In genomic region chr10:50653142-50653541, GRCh38 we compare ENCODE assay signal across 8 cellular contexts. TPM values are rescaled to one million over a fixed set of nuclear protein-coding genes. Genes with fewer than 3 reads are reported as not detected.
DNase-seq lines count a peak whose midpoint lies in the region; ATAC-seq, FAIRE-seq and TF ChIP-seq lines count a peak whose summit lies in the region.

No MANE protein-coding gene starts in this region.

- H2AFZ ChIP-seq in GM12878 (ENCODE audit: control insufficient read depth, low read depth, low read length): peak overlapping the region; percentile 59

- H3K4me1 ChIP-seq in GM12878 (ENCODE audit: control insufficient read depth, insufficient read depth, low read length) (peaks cover 28% of the 10 kb centered on the region), upper lobe of left lung (peaks cover 0 to 14% (median 1%) of the 10 kb centered on the region in 4 donors)

- no peaks in the 10 kb centered on the region for H3K79me2 ChIP-seq in GM12878 (ENCODE audit: control insufficient read depth, insufficient read depth, low read length)

- H3K27ac ChIP-seq in GM12878 (ENCODE audit: control insufficient read depth, insufficient read depth): no peak overlapping the region
- H3K27ac ChIP-seq in upper lobe of left lung: no peak overlapping the region

- no peaks in the 10 kb centered on the region for H3K36me3 ChIP-seq in GM12878 (ENCODE audit: control insufficient read depth in 2 of 2, insufficient read depth in 2 of 2, low read length in 1 of 2)
- no peaks in the 10 kb centered on the region for H3K36me3 ChIP-seq in upper lobe of left lung

- no peaks in the 10 kb centered on the region for H4K20me1 ChIP-seq in GM12878 (ENCODE audit: control insufficient read depth, insufficient read depth)

- no peaks in the 10 kb centered on the region for H3K9me3 ChIP-seq in GM12878 (replicated peaks; ENCODE audit: control insufficient read depth, insufficient read depth, low read length)
- no peaks in the 10 kb centered on the region for H3K9me3 ChIP-seq in upper lobe of left lung

- ATAC-seq in GM12878 (peak; percentile 27), upper lobe of left lung (ENCODE audit: low FRiP score in 2 of 2) (peak in 1 of 2 donors; percentile 66)

- H3K4me3 ChIP-seq in GM12878 (no peak overlapping the region), upper lobe of left lung (no peak overlapping the region)

- H3K27me3 ChIP-seq in GM12878 (replicated peaks in 1 of 2; ENCODE audit: control insufficient read depth in 2 of 2, insufficient read depth in 2 of 2, low read length in 1 of 2) (no peaks in the 10 kb centered on the region), upper lobe of left lung (no peaks in the 10 kb centered on the region)

- FAIRE-seq in GM12878 (lab: Jason Lieb, UNC) (no peak), islet of Langerhans (lab: Jason Lieb, UNC) (peak; percentile 95)

- peak; percentile 45 for TF ChIP-seq RAD21 in GM12878 (IDR thresholded peaks at IDR 0.05; ENCODE audit: insufficient read depth, low read depth, low read length)

- TF ChIP-seq POLR2A in GM12878 (IDR thresholded peaks at IDR 0.05; ENCODE audit: low read depth, low read length) (no peak), upper lobe of left lung (IDR thresholded peaks at IDR 0.05) (no peak)

- CTCF ChIA-PET in GM12878 (lab: Yijun Ruan, JAX): interaction anchor here (0.7 to 2.1 kb wide), 22 partner anchors 9 to 305 kb away, joined by 3 to 8 read pairs (median 4); partner anchors contain the start of gene SGMS1

- in situ Hi-C loops in GM12878 (cut with MboI): loop anchor here (10.0 kb wide), 1 partner anchor 1042 kb away; the partner anchor contains the start of gene CSTF2T

- intact Hi-C loops in GM12878 (cut with micrococcal nuclease; ENCODE audit: unreplicated experiment): no loop called here

- BruUV-seq in GM12878 (replicated peaks; lab: Mats Ljungman, UMichigan): no TSS peak

- no peak overlapping the region for H3K9ac ChIP-seq in GM12878 (ENCODE audit: control insufficient read depth, insufficient read depth, low read length)

- peak; percentile 16 to 66 (median 53); a peak in 4 of 6 replicates for TF ChIP-seq CTCF in GM12878 (IDR thresholded peaks at IDR 0.05 in 2 of 3, conservative IDR thresholded peaks at IDR 0.05 in 1 of 3; ENCODE audit: control insufficient read depth in 2 of 3, extremely low read depth in 1 of 3, insufficient read depth in 1 of 3, low read depth in 3 of 3, low read length in 3 of 3)
- TF ChIP-seq CTCF in upper lobe of left lung (IDR thresholded peaks at IDR 0.05): peak; percentile 19 to 52 (median 40)

- peak; percentile 11 for DNase-seq in stimulated activated CD8-positive, alpha-beta memory T cell treated with anti-CD3 and anti-CD28 coated beads, Interleukin-15, amount 100 ng/mL, for 1 hour (ENCODE audit: low read depth)
- DNase-seq in stimulated activated CD8-positive, alpha-beta memory T cell treated with anti-CD3 and anti-CD28 coated beads, Interleukin-4, amount 100 ng/mL, for 48 hours: no peak
- peak; percentile 16 for DNase-seq in HuH-7 (ENCODE audit: low spot score)
- no peak for DNase-seq in GM12878 (ENCODE audit: low read depth, low spot score)
- no peak for DNase-seq in upper lobe of left lung
- DNase-seq in NCI-H226: no peak
- DNase-seq in retina: no peak

- SMC1A ChIA-PET in GM12878 (lab: Charles Lee; ENCODE audit: uncharacterized antibody, unreplicated experiment): interaction anchor here (0.7 to 9.4 kb wide), 14 partner anchors 9 to 197 kb away, joined by 3 to 105 read pairs (median 4); partner anchors contain the start of gene SGMS1

- POLR2A ChIA-PET in GM12878 (lab: Charles Lee): no interaction called here

- TF ChIP-seq EP300 in GM12878 (IDR thresholded peaks at IDR 0.05; ENCODE audit: borderline replicate concordance in 1 of 2, control insufficient read depth in 1 of 2, low read depth in 2 of 2, low read length in 2 of 2) (no peak), upper lobe of left lung (IDR thresholded peaks at IDR 0.05) (no peak)

- RAD21 ChIA-PET in GM12878 (lab: Charles Lee; ENCODE audit: unreplicated experiment): interaction anchor here (0.7 to 2.6 kb wide), 6 partner anchors 28 to 271 kb away, joined by 3 to 10 read pairs (median 4); no protein-coding TSS in a partner anchor

- 15% methylated on average over 3 of the region's 3 CpGs for WGBS in GM12878 (ENCODE audit: insufficient coverage, insufficient replicate concordance, low lambda C conversion rate, missing lambda C conversion rate)
- 0 to 4% methylated on average over 3 of the region's 3 CpGs for WGBS in upper lobe of left lung, 2 donors

- peak overlapping the region; percentile 75 for H3K4me2 ChIP-seq in GM12878 (ENCODE audit: control insufficient read depth, insufficient read depth)

TF ChIP-seq in GM12878, 131 proteins besides CTCF, POLR2A, EP300 and RAD21 (continues in another document):
- no peak for TF ChIP-seq DPF2 (IDR thresholded peaks at IDR 0.05)
- TF ChIP-seq, protein P1, sequence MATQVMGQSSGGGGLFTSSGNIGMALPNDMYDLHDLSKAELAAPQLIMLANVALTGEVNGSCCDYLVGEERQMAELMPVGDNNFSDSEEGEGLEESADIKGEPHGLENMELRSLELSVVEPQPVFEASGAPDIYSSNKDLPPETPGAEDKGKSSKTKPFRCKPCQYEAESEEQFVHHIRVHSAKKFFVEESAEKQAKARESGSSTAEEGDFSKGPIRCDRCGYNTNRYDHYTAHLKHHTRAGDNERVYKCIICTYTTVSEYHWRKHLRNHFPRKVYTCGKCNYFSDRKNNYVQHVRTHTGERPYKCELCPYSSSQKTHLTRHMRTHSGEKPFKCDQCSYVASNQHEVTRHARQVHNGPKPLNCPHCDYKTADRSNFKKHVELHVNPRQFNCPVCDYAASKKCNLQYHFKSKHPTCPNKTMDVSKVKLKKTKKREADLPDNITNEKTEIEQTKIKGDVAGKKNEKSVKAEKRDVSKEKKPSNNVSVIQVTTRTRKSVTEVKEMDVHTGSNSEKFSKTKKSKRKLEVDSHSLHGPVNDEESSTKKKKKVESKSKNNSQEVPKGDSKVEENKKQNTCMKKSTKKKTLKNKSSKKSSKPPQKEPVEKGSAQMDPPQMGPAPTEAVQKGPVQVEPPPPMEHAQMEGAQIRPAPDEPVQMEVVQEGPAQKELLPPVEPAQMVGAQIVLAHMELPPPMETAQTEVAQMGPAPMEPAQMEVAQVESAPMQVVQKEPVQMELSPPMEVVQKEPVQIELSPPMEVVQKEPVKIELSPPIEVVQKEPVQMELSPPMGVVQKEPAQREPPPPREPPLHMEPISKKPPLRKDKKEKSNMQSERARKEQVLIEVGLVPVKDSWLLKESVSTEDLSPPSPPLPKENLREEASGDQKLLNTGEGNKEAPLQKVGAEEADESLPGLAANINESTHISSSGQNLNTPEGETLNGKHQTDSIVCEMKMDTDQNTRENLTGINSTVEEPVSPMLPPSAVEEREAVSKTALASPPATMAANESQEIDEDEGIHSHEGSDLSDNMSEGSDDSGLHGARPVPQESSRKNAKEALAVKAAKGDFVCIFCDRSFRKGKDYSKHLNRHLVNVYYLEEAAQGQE (IDR thresholded peaks at IDR 0.05; ENCODE audit: low read depth, low read length): no peak
- TF ChIP-seq ZBED1 (IDR thresholded peaks at IDR 0.05; ENCODE audit: borderline replicate concordance): no peak
- no peak for TF ChIP-seq MLLT1 (IDR thresholded peaks at IDR 0.05)
- TF ChIP-seq NFXL1 (IDR thresholded peaks at IDR 0.05; ENCODE audit: borderline replicate concordance): no peak
- TF ChIP-seq, protein P2, sequence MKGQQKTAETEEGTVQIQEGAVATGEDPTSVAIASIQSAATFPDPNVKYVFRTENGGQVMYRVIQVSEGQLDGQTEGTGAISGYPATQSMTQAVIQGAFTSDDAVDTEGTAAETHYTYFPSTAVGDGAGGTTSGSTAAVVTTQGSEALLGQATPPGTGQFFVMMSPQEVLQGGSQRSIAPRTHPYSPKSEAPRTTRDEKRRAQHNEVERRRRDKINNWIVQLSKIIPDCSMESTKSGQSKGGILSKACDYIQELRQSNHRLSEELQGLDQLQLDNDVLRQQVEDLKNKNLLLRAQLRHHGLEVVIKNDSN (IDR thresholded peaks at IDR 0.05; ENCODE audit: borderline replicate concordance, extremely low read length, insufficient read depth, low read depth, low read length): no peak
- TF ChIP-seq POU2F2 (IDR thresholded peaks at IDR 0.05; ENCODE audit: borderline replicate concordance, low read depth, low read length): peak; percentile 89; the same call in 2 of the 3 replicates
- no peak for TF ChIP-seq MYB (IDR thresholded peaks at IDR 0.05; ENCODE audit: borderline replicate concordance, low read depth, low read length)
- TF ChIP-seq SMC3 (IDR thresholded peaks at IDR 0.05; ENCODE audit: borderline replicate concordance, low read length): peak; percentile 50; the same call in 1 of the 2 replicates

RNA-seq across cellular contexts. Expression of gene SGMS1, which starts 29.4 kb away (rescaled TPM):
- 31.1 and 32.6 TPM in 2 replicates for total RNA-seq in GM12878 (2013; cell fraction: nucleolus; rRNA removed)
- total RNA-seq in GM12878 (2014; rRNA removed) (6.3 and 7.4 TPM in 2 replicates), GM12878 (2014; rRNA removed; fragmentation: Illumina TruSeq; extraction: Trizol) (4.8 and 7.2 TPM in 2 replicates), GM12878 (2021) (3.6 and 5.0 TPM in 2 replicates), upper lobe of left lung (100 to 1,000 TPM in 4 of 6 donors, 10 to 100 TPM in 2; 66.7 to 230 (median 173) TPM)
- 7.3 TPM for polyA plus RNA-seq in GM12878 (2011; ENCODE audit: low read depth)
- polyA plus RNA-seq in GM12878 (2011; rRNA removed) (14.5 and 14.8 TPM in 2 replicates), GM12878 (2014; fragmentation: Illumina TruSeq; extraction: Trizol) (3.5 and 3.6 TPM in 2 replicates), GM12878 (2014; fragmentation: Nextera tagmentation; extraction: Ambion mirVana) (1 to 10 TPM; 1.4 to 1.7 TPM), GM12878 (2014; rRNA removed) (2.5 and 4.4 TPM in 2 replicates), GM12878 (2016; fragmentation: Nextera tagmentation; extraction: Ambion mirVana) (10 to 100 TPM; 10.7 to 11.7 TPM)
- polyA plus RNA-seq in GM12878 (2011; cell fraction: cytosol; rRNA removed): 12.2 and 14.7 TPM in 2 replicates
- polyA plus RNA-seq in GM12878 (2011; cell fraction: nucleus; rRNA removed): 14.2 and 16.5 TPM in 2 replicates
- 9.6 and 14.4 TPM in 2 replicates for polyA plus RNA-seq in GM12878 (2012)
- 20.7 and 31.1 TPM in 2 replicates for polyA minus RNA-seq in GM12878 (2011; rRNA and poly(A)+ RNA removed)
- polyA minus RNA-seq in GM12878 (2011; cell fraction: cytosol; rRNA and poly(A)+ RNA removed): 12.2 and 13.7 TPM in 2 replicates
- 50.1 and 107 TPM in 2 replicates for polyA minus RNA-seq in GM12878 (2011; cell fraction: nucleus; rRNA and poly(A)+ RNA removed)

Comparison
In these comparisons a context has a peak if more than half of its experiments do, and no peak if none do; other contexts are left out.
1. DNase-seq: peak in stimulated activated CD8-positive, alpha-beta memory T cell treated with anti-CD3 and anti-CD28 coated beads, Interleukin-15, amount 100 ng/mL, for 1 hour (single experiment) and HuH-7 (single experiment); none in stimulated activated CD8-positive, alpha-beta memory T cell treated with anti-CD3 and anti-CD28 coated beads, Interleukin-4, amount 100 ng/mL, for 48 hours (single experiment), GM12878 (single experiment), upper lobe of left lung (0 of 2), NCI-H226 (single experiment) and retina (single experiment).